Comparison of ENCODE assay signal across 18 cellular contexts in genomic region chr22:46933526-46933925, GRCh38.
A peak's percentile ranks its signal among the peaks of the same experiment; 100 is the strongest.
DNase-seq lines count a peak whose midpoint lies in the region; ATAC-seq and TF ChIP-seq lines count a peak whose summit lies in the region.
"Had no signal": no experiment of that assay in that cellular context is flagged by ENCODE, and none has a peak within 500 bp of the region (broad histone marks: within the 10 kb centered on the region; RNA-seq: fewer than 3 reads in every experiment).

No MANE protein-coding gene starts in this region.

- H3K4me1 ChIP-seq in foreskin keratinocyte (peaks cover 34% of the 10 kb centered on the region), smooth muscle cell (ENCODE audit: low read depth) (no peaks in the 10 kb centered on the region)
- H3K4me1 ChIP-seq: BLaER1, sigmoid colon had no signal

- WGBS in smooth muscle cell (ENCODE audit: low lambda C conversion rate): 95% methylated on average over 7 of the region's 7 CpGs

- no peaks in the 10 kb centered on the region for H3K79me2 ChIP-seq in smooth muscle cell (ENCODE audit: low read depth)

- H3K36me3 ChIP-seq in smooth muscle cell (ENCODE audit: low read depth): no peaks in the 10 kb centered on the region
- H3K36me3 ChIP-seq: brain microvascular endothelial cell, sigmoid colon, suprapubic skin had no signal

- no peaks in the 10 kb centered on the region for H4K20me1 ChIP-seq in smooth muscle cell (ENCODE audit: low read depth)

- no peak for ATAC-seq in activated naive CD4-positive, alpha-beta T cell treated with anti-CD3 and anti-CD28 coated beads, Interleukin-2, amount 50 U/mL, for 72 hours
- ATAC-seq in foreskin keratinocyte (no peak), HG03342 (IDR thresholded peaks at IDR 0.05; ENCODE audit: unreplicated experiment) (no peak), HG03025 (IDR thresholded peaks at IDR 0.05; ENCODE audit: low FRiP score, unreplicated experiment) (no peak)
- ATAC-seq: heart right ventricle had no signal

- H2AFZ ChIP-seq in smooth muscle cell (ENCODE audit: low read depth): no peak overlapping the region

- no peak overlapping the region for H3K9ac ChIP-seq in smooth muscle cell (ENCODE audit: low read depth)
- H3K9ac ChIP-seq: BLaER1 had no signal

- no peak overlapping the region for H3K4me2 ChIP-seq in smooth muscle cell
- H3K4me2 ChIP-seq: BLaER1 had no signal

- no peak for DNase-seq in activated naive CD4-positive, alpha-beta T cell treated with anti-CD3 and anti-CD28 coated beads, Interleukin-2, amount 50 U/mL, for 72 hours (ENCODE audit: low spot score in 2 of 2)
- no peak for DNase-seq in activated naive CD4-positive, alpha-beta T cell treated with anti-CD3 and anti-CD28 coated beads, Interleukin-2, amount 50 U/mL, for 16 hours
- DNase-seq in activated CD8-positive, alpha-beta memory T cell treated with anti-CD3 and anti-CD28 coated beads, Interleukin-2, amount 50 U/mL, for 48 hours: peak; percentile 44
- DNase-seq in foreskin keratinocyte (no peak), smooth muscle cell (lab: John Stamatoyannopoulos, UW; ENCODE audit: unreplicated experiment) (no peak), pons (ENCODE audit: low spot score) (no peak)
- DNase-seq: activated CD4-positive, alpha-beta T cell treated with anti-CD3 and anti-CD28 coated beads, Interleukin-2, amount 10 ng/mL, durations not matched to agents 7 days and 5 days; brain microvascular endothelial cell; cortex of kidney; heart right ventricle; MM.1S; NCI-H1436 treated with DMSO at 0.1 percent for 48 hours; NCI-H526; sigmoid colon had no signal

- H3K27ac ChIP-seq in foreskin keratinocyte: peak overlapping the region; percentile 83
- H3K27ac ChIP-seq in smooth muscle cell (ENCODE audit: low read depth): peak overlapping the region; percentile 91
- H3K27ac ChIP-seq: BLaER1, heart right ventricle, sigmoid colon, suprapubic skin had no signal

- H3K9me3 ChIP-seq in smooth muscle cell (replicated peaks; ENCODE audit: low read depth): no peaks in the 10 kb centered on the region
- H3K9me3 ChIP-seq: BLaER1, heart right ventricle, sigmoid colon, suprapubic skin had no signal

- TF ChIP-seq CTCF in foreskin keratinocyte (conservative IDR thresholded peaks at IDR 0.05): no peak
- no peak for TF ChIP-seq CTCF in smooth muscle cell (IDR thresholded peaks at IDR 0.05; ENCODE audit: borderline replicate concordance, insufficient read depth, poor library complexity, severe bottlenecking)

- H3K9me3 Mint-ChIP-seq in activated naive CD4-positive, alpha-beta T cell treated with anti-CD3 and anti-CD28 coated beads, Interleukin-2, amount 50 U/mL, for 72 hours: no peaks in the 10 kb centered on the region
- H3K9me3 Mint-ChIP-seq: activated CD4-positive, alpha-beta T cell treated with anti-CD3 and anti-CD28 coated beads, Interleukin-2, amount 10 ng/mL, durations not matched to agents 7 days and 5 days had no signal

- H3K36me3 Mint-ChIP-seq in activated naive CD4-positive, alpha-beta T cell treated with anti-CD3 and anti-CD28 coated beads, Interleukin-2, amount 50 U/mL, for 72 hours: peaks cover 0 to 14% of the 10 kb centered on the region in 2 donors

- peaks cover 6% of the 10 kb centered on the region for H3F3A ChIP-seq in smooth muscle cell (ENCODE audit: low read depth)

- H3K27ac Mint-ChIP-seq in activated naive CD4-positive, alpha-beta T cell treated with anti-CD3 and anti-CD28 coated beads, Interleukin-2, amount 50 U/mL, for 72 hours: peak overlapping the region; percentile 58 to 74
- H3K27ac Mint-ChIP-seq: activated CD4-positive, alpha-beta T cell treated with anti-CD3 and anti-CD28 coated beads, Interleukin-2, amount 10 ng/mL, durations not matched to agents 7 days and 5 days had no signal

- H3K4me3 ChIP-seq in smooth muscle cell: no peak overlapping the region
- H3K4me3 ChIP-seq: BLaER1, heart right ventricle, sigmoid colon, suprapubic skin had no signal

- H3K27me3 ChIP-seq in foreskin keratinocyte (no peaks in the 10 kb centered on the region), smooth muscle cell (ENCODE audit: low read depth) (no peaks in the 10 kb centered on the region)
- H3K27me3 ChIP-seq: BLaER1, brain microvascular endothelial cell, heart right ventricle, sigmoid colon, suprapubic skin had no signal
